25 cellular contexts compared by ENCODE assay signal in genomic region chr21:29822064-29822463, GRCh38.
"Had no signal": no experiment of that assay in that cellular context is flagged by ENCODE, and none has a peak within 500 bp of the region (broad histone marks: within the 10 kb centered on the region; RNA-seq: fewer than 3 reads in every experiment).

No MANE protein-coding gene starts in this region.

- H3K36me3 ChIP-seq: stomach, suprapubic skin, thoracic aorta, thyroid gland, tibial artery, tibial nerve, transverse colon, upper lobe of left lung, upper lobe of right lung, uterus, vagina had no signal

- H3K4me1 ChIP-seq: stomach, suprapubic skin, testis, thyroid gland, tibial artery, tibial nerve, transverse colon, upper lobe of left lung, upper lobe of right lung, uterus, vagina had no signal

- H3K9me3 ChIP-seq: stomach, suprapubic skin, testis, thoracic aorta, thyroid gland, tibial artery, transverse colon, upper lobe of left lung, upper lobe of right lung, uterus, vagina had no signal

- H3K27me3 ChIP-seq: stomach, suprapubic skin, testis, thyroid gland, tibial artery, tibial nerve, transverse colon, upper lobe of left lung, upper lobe of right lung, uterus, vagina had no signal

- H3K4me3 ChIP-seq: stomach, suprapubic skin, testis, thoracic aorta, thyroid gland, tibial artery, tibial nerve, transverse colon, upper lobe of left lung, upper lobe of right lung, uterus, vagina had no signal

- ATAC-seq: stimulated activated effector memory CD8-positive, alpha-beta T cell treated with anti-CD3 and anti-CD28 coated beads, Interleukin-12 subunit alpha, Interleukin-12 subunit beta, amount 100 ng/mL, for 72 hours; stimulated activated memory B cell treated with anti-CD40 and anti-IgM and Interleukin-4, amounts not matched to agents 10 μg/mL and 1 μg/mL and 100 μg/mL, for 72 hours; stimulated activated naive B cell treated with anti-CD40 and anti-IgM and Interleukin-4, amounts not matched to agents 10 μg/mL and 1 μg/mL and 100 μg/mL, for 72 hours; stimulated activated naive CD8-positive, alpha-beta T cell treated with anti-CD3 and anti-CD28 coated beads, Interleukin-15, amount 100 ng/mL, for 72 hours; stimulated activated naive CD8-positive, alpha-beta T cell treated with anti-CD3 and anti-CD28 coated beads, Interleukin-15, Interleukin-2, amounts not matched to agents 100 U/mL and 50 U/mL, for 24 hours; upper lobe of right lung had no signal

- DNase-seq: stimulated activated CD4-positive, alpha-beta T cell treated with anti-CD3 and anti-CD28 coated beads, Interleukin-2, amount 100 ng/mL, for 48 hours; stimulated activated CD4-positive, alpha-beta T cell treated with anti-CD3 and anti-CD28 coated beads, Interleukin-4, amount 100 ng/mL, for 24 hours; stimulated activated CD4-positive, alpha-beta T cell treated with anti-CD3 and anti-CD28 coated beads, Interleukin-4, amount 100 ng/mL, for 4 hours; stimulated activated CD8-positive, alpha-beta memory T cell treated with anti-CD3 and anti-CD28 coated beads, Interleukin-4, amount 100 ng/mL, for 48 hours; stimulated activated naive B cell treated with anti-CD40 and anti-IgM and Interleukin-4, amounts not matched to agents 10 μg/mL and 1 μg/mL and 100 μg/mL, for 72 hours; stimulated activated naive CD4-positive, alpha-beta T cell; stimulated activated naive CD4-positive, alpha-beta T cell treated with Interleukin-2 at 50 U/mL for 16 hours; stimulated activated naive CD8-positive, alpha-beta T cell treated with anti-CD3 and anti-CD28 coated beads, Interleukin-15, amount 100 ng/mL, for 72 hours; stimulated activated naive CD8-positive, alpha-beta T cell treated with anti-CD3 and anti-CD28 coated beads, Interleukin-15, Interleukin-2, amounts not matched to agents 100 U/mL and 50 U/mL, for 24 hours; stomach; substantia nigra; testis; thyroid gland; tibial artery; transverse colon; trophoblast cell; upper lobe of left lung; upper lobe of right lung; uterus had no signal

- H3K27ac ChIP-seq: stomach, suprapubic skin, testis, thoracic aorta, thyroid gland, tibial artery, tibial nerve, transverse colon, upper lobe of left lung, upper lobe of right lung, uterus, vagina had no signal
